In the genomic region with DNA sequence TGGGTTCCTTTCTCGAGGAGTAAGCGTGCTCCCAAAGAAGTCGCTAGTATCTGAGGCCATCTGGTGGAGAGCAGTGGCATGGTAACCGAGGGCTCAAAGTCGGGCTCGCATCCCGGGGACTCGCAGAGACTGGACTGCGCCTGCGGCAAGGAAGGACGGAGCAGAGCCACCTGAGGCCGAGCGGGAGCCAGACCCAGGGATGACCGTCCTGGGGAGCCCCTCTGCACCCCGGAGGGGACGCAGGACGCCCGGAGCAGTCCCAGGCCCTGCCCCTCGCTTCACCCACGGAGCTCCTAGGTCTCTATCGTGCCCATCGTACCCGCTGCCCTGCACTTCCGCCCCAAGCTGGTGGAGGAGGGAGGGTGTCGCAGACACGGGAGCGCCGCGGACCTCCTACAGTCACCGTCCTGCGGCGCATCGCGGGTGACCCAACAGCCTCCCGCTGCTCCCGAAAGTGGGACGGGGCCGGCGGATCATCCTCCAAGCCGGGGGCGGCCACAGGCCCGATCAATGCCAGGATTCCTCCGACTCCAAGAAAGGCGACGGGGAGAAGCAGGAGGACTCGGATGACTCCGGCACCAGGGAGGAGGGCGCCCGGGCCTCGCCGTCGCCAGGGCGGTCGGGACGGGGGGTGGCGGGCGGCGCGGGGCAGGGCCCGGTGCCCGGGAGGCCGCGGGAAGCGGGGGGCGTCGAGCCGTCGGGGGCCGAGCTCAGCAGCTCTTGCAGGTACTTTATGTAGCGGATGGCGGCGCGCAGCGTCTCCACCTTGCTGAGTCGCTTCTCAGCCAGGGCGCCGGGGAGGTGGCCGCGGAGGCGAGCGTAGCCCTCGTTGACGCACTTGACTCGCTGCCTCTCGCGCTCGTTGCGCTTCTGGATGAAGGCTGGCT, we compare ENCODE assay signal across 1 cellular context.
TF ChIP-seq lines count a peak whose summit lies in the region.

No MANE protein-coding gene starts in this region.

TF ChIP-seq in HEK293, 187 proteins besides CTCF, POLR2A, EP300 and RAD21 (continued from another document and continues in another):
- TF ChIP-seq, protein P1, sequence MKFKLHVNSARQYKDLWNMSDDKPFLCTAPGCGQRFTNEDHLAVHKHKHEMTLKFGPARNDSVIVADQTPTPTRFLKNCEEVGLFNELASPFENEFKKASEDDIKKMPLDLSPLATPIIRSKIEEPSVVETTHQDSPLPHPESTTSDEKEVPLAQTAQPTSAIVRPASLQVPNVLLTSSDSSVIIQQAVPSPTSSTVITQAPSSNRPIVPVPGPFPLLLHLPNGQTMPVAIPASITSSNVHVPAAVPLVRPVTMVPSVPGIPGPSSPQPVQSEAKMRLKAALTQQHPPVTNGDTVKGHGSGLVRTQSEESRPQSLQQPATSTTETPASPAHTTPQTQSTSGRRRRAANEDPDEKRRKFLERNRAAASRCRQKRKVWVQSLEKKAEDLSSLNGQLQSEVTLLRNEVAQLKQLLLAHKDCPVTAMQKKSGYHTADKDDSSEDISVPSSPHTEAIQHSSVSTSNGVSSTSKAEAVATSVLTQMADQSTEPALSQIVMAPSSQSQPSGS (tag by site-specific recombination; IDR thresholded peaks at IDR 0.05; ENCODE audit: low read depth) = no peak
- TF ChIP-seq ZEB2 (tag by site-specific recombination; IDR thresholded peaks at IDR 0.05) (peak; percentile 82), ZNF302 (tag by site-specific recombination; IDR thresholded peaks at IDR 0.05; ENCODE audit: low read depth) (no peak), ZNF391 (tag by site-specific recombination; IDR thresholded peaks at IDR 0.05; ENCODE audit: borderline replicate concordance, low read depth) (peak; percentile 32; the same call in 1 of the 2 replicates), ZNF169 (tag by site-specific recombination; IDR thresholded peaks at IDR 0.05) (no peak), ZBTB48 (tag by site-specific recombination; IDR thresholded peaks at IDR 0.05) (no peak), ZNF571 (tag by site-specific recombination; IDR thresholded peaks at IDR 0.05) (no peak), ZNF223 (tag by site-specific recombination; IDR thresholded peaks at IDR 0.05) (no peak), ZNF112 (tag by site-specific recombination; IDR thresholded peaks at IDR 0.05) (no peak), ZNF610 (tag by site-specific recombination; IDR thresholded peaks at IDR 0.05; ENCODE audit: borderline replicate concordance) (no peak), ZNF843 (tag by site-specific recombination; IDR thresholded peaks at IDR 0.05) (0 out of 2 replicates have a peak, but pooled peaks have one; percentile 45), ZNF558 (tag by site-specific recombination; IDR thresholded peaks at IDR 0.05) (no peak), ZNF37A (tag by site-specific recombination; IDR thresholded peaks at IDR 0.05) (no peak), KLF9 (tag by site-specific recombination; IDR thresholded peaks at IDR 0.05; ENCODE audit: low read depth) (no peak), ZNF561 (tag by site-specific recombination; IDR thresholded peaks at IDR 0.05; ENCODE audit: borderline replicate concordance) (no peak; the same call in 1 of the 2 replicates), ZNF791 (tag by site-specific recombination; IDR thresholded peaks at IDR 0.05) (no peak), KLF16 (tag by site-specific recombination; IDR thresholded peaks at IDR 0.05) (peak; percentile 41; the same call in 1 of the 2 replicates), KLF1 (tag by site-specific recombination; IDR thresholded peaks at IDR 0.05) (no peak), SETDB1 (IDR thresholded peaks at IDR 0.05; ENCODE audit: insufficient read length, low read length) (no peak), ZNF629 (tag by site-specific recombination; IDR thresholded peaks at IDR 0.05) (peak; percentile 51; the same call in 1 of the 2 replicates), ZNF404 (tag by site-specific recombination; IDR thresholded peaks at IDR 0.05) (no peak), BCL11A (tag by site-specific recombination; IDR thresholded peaks at IDR 0.05; ENCODE audit: low read depth) (no peak), SP7 (tag by site-specific recombination; IDR thresholded peaks at IDR 0.05) (peak; percentile 75), ZNF658 (tag by site-specific recombination; IDR thresholded peaks at IDR 0.05) (no peak), HOXD13 (CRISPR knock-in tag; IDR thresholded peaks at IDR 0.05; ENCODE audit: borderline replicate concordance) (no peak), ZNF19 (tag by site-specific recombination; IDR thresholded peaks at IDR 0.05; ENCODE audit: low read depth) (no peak), ZNF785 (tag by site-specific recombination; IDR thresholded peaks at IDR 0.05) (no peak), ZNF544 (tag by site-specific recombination; IDR thresholded peaks at IDR 0.05) (no peak), GFI1B (tag by site-specific recombination; IDR thresholded peaks at IDR 0.05) (peak; percentile 59; the same call in 1 of the 2 replicates), ZNF174 (tag by site-specific recombination; IDR thresholded peaks at IDR 0.05) (no peak), ZNF416 (tag by site-specific recombination; IDR thresholded peaks at IDR 0.05) (no peak), REPIN1 (tag by site-specific recombination; IDR thresholded peaks at IDR 0.05; ENCODE audit: low read depth) (no peak), ZNF23 (tag by site-specific recombination; IDR thresholded peaks at IDR 0.05; ENCODE audit: borderline replicate concordance) (no peak), ZNF677 (tag by site-specific recombination; IDR thresholded peaks at IDR 0.05) (no peak), ZNF114 (tag by site-specific recombination; IDR thresholded peaks at IDR 0.05) (no peak), ZNF510 (tag by site-specific recombination; IDR thresholded peaks at IDR 0.05; ENCODE audit: insufficient replicate concordance) (no peak)
- TF ChIP-seq, protein P2, sequence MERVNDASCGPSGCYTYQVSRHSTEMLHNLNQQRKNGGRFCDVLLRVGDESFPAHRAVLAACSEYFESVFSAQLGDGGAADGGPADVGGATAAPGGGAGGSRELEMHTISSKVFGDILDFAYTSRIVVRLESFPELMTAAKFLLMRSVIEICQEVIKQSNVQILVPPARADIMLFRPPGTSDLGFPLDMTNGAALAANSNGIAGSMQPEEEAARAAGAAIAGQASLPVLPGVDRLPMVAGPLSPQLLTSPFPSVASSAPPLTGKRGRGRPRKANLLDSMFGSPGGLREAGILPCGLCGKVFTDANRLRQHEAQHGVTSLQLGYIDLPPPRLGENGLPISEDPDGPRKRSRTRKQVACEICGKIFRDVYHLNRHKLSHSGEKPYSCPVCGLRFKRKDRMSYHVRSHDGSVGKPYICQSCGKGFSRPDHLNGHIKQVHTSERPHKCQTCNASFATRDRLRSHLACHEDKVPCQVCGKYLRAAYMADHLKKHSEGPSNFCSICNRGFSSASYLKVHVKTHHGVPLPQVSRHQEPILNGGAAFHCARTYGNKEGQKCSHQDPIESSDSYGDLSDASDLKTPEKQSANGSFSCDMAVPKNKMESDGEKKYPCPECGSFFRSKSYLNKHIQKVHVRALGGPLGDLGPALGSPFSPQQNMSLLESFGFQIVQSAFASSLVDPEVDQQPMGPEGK (tag by site-specific recombination; IDR thresholded peaks at IDR 0.05) = peak; percentile 42
- TF ChIP-seq, protein P3, sequence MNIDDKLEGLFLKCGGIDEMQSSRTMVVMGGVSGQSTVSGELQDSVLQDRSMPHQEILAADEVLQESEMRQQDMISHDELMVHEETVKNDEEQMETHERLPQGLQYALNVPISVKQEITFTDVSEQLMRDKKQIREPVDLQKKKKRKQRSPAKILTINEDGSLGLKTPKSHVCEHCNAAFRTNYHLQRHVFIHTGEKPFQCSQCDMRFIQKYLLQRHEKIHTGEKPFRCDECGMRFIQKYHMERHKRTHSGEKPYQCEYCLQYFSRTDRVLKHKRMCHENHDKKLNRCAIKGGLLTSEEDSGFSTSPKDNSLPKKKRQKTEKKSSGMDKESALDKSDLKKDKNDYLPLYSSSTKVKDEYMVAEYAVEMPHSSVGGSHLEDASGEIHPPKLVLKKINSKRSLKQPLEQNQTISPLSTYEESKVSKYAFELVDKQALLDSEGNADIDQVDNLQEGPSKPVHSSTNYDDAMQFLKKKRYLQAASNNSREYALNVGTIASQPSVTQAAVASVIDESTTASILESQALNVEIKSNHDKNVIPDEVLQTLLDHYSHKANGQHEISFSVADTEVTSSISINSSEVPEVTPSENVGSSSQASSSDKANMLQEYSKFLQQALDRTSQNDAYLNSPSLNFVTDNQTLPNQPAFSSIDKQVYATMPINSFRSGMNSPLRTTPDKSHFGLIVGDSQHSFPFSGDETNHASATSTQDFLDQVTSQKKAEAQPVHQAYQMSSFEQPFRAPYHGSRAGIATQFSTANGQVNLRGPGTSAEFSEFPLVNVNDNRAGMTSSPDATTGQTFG (tag by site-specific recombination; IDR thresholded peaks at IDR 0.05; ENCODE audit: borderline replicate concordance) = no peak
- TF ChIP-seq, protein P4, sequence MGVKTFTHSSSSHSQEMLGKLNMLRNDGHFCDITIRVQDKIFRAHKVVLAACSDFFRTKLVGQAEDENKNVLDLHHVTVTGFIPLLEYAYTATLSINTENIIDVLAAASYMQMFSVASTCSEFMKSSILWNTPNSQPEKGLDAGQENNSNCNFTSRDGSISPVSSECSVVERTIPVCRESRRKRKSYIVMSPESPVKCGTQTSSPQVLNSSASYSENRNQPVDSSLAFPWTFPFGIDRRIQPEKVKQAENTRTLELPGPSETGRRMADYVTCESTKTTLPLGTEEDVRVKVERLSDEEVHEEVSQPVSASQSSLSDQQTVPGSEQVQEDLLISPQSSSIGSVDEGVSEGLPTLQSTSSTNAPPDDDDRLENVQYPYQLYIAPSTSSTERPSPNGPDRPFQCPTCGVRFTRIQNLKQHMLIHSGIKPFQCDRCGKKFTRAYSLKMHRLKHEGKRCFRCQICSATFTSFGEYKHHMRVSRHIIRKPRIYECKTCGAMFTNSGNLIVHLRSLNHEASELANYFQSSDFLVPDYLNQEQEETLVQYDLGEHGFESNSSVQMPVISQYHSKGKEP (tag by site-specific recombination; IDR thresholded peaks at IDR 0.05) = peak; percentile 29; the same call in 1 of the 2 replicates
- TF ChIP-seq, protein P5, sequence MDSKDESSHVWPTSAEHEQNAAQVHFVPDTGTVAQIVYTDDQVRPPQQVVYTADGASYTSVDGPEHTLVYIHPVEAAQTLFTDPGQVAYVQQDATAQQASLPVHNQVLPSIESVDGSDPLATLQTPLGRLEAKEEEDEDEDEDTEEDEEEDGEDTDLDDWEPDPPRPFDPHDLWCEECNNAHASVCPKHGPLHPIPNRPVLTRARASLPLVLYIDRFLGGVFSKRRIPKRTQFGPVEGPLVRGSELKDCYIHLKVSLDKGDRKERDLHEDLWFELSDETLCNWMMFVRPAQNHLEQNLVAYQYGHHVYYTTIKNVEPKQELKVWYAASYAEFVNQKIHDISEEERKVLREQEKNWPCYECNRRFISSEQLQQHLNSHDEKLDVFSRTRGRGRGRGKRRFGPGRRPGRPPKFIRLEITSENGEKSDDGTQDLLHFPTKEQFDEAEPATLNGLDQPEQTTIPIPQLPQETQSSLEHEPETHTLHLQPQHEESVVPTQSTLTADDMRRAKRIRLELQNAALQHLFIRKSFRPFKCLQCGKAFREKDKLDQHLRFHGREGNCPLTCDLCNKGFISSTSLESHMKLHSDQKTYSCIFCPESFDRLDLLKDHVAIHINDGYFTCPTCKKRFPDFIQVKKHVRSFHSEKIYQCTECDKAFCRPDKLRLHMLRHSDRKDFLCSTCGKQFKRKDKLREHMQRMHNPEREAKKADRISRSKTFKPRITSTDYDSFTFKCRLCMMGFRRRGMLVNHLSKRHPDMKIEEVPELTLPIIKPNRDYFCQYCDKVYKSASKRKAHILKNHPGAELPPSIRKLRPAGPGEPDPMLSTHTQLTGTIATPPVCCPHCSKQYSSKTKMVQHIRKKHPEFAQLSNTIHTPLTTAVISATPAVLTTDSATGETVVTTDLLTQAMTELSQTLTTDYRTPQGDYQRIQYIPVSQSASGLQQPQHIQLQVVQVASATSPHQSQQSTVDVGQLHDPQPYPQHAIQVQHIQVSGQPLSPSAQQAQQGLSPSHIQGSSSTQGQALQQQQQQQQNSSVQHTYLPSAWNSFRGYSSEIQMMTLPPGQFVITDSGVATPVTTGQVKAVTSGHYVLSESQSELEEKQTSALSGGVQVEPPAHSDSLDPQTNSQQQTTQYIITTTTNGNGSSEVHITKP (tag by site-specific recombination; IDR thresholded peaks at IDR 0.05) = 0 out of 2 replicates have a peak, but pooled peaks have one; percentile 16
- TF ChIP-seq, protein P6, sequence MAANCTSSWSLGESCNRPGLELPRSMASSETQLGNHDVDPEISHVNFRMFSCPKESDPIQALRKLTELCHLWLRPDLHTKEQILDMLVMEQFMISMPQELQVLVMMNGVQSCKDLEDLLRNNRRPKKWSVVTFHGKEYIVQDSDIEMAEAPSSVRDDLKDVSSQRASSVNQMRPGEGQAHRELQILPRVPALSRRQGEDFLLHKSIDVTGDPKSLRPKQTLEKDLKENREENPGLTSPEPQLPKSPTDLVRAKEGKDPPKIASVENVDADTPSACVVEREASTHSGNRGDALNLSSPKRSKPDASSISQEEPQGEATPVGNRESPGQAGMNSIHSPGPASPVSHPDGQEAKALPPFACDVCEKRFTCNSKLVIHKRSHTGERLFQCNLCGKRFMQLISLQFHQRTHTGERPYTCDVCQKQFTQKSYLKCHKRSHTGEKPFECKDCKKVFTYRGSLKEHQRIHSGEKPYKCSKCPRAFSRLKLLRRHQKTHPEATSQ (tag by site-specific recombination; IDR thresholded peaks at IDR 0.05) = no peak
- TF ChIP-seq, protein P7, sequence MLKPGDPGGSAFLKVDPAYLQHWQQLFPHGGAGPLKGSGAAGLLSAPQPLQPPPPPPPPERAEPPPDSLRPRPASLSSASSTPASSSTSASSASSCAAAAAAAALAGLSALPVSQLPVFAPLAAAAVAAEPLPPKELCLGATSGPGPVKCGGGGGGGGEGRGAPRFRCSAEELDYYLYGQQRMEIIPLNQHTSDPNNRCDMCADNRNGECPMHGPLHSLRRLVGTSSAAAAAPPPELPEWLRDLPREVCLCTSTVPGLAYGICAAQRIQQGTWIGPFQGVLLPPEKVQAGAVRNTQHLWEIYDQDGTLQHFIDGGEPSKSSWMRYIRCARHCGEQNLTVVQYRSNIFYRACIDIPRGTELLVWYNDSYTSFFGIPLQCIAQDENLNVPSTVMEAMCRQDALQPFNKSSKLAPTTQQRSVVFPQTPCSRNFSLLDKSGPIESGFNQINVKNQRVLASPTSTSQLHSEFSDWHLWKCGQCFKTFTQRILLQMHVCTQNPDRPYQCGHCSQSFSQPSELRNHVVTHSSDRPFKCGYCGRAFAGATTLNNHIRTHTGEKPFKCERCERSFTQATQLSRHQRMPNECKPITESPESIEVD (tag by site-specific recombination; IDR thresholded peaks at IDR 0.05) = no peak
- TF ChIP-seq, protein P8, sequence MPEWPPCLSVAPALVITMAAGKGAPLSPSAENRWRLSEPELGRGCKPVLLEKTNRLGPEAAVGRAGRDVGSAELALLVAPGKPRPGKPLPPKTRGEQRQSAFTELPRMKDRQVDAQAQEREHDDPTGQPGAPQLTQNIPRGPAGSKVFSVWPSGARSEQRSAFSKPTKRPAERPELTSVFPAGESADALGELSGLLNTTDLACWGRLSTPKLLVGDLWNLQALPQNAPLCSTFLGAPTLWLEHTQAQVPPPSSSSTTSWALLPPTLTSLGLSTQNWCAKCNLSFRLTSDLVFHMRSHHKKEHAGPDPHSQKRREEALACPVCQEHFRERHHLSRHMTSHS (tag by site-specific recombination; IDR thresholded peaks at IDR 0.05) = no peak
- TF ChIP-seq, protein P9, sequence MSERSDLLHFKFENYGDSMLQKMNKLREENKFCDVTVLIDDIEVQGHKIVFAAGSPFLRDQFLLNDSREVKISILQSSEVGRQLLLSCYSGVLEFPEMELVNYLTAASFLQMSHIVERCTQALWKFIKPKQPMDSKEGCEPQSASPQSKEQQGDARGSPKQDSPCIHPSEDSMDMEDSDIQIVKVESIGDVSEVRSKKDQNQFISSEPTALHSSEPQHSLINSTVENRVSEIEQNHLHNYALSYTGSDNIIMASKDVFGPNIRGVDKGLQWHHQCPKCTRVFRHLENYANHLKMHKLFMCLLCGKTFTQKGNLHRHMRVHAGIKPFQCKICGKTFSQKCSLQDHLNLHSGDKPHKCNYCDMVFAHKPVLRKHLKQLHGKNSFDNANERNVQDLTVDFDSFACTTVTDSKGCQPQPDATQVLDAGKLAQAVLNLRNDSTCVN (tag by site-specific recombination; optimal IDR thresholded peaks at IDR 0.05) = peak; percentile 83
